In the genomic region with DNA sequence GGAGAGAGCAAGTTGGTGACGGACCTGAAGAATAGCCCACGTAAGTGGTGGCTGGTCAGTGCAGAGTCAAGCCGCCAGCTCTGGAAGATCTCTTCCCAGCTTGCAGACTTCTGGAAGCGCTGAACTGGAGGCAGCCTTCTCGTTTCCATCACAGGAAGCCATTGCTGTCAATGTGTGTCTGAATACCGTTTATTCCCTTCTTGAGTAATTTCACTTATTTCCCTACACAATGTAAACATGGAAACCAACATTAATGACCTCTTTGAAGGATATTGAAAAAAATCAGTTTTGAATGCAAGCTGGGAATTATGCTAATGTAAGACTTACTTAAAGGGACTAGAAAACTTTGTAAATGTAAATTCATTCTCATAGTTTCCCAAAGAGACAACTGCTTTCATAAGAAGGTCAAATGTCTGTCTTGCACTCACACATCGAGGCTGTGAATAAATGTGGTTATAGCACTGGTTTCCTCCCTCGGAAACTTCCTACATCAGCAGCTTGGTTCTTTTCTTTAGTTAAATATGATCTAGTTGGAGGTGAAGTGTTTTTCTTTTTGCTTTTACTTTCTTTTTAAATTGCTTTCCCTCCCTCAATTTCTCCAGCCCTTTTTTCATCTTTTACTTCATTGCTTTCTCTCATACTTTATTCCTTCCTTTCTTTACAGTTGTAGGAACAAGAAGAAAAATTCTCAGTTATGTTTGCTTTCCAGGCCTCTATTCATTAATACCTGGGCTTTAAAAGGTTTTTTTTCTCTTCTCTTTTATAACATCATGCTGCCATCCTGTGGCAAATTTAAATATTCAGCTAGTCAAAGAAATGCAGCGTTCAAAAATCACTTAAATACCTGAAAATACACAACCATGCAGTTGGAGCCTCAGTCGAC, we compare ENCODE assay signal across 7 cellular contexts.
DNase-seq lines count a peak whose midpoint lies in the region; ATAC-seq and TF ChIP-seq lines count a peak whose summit lies in the region.

No MANE protein-coding gene starts in this region.

- peak; percentile 67 for TF ChIP-seq CTCF in RWPE2 (IDR thresholded peaks at IDR 0.05; ENCODE audit: poor library complexity, severe bottlenecking)
- TF ChIP-seq CTCF in foreskin fibroblast (IDR thresholded peaks at IDR 0.05; ENCODE audit: low read depth, low read length) = peak; percentile 13
- TF ChIP-seq CTCF in uterus (IDR thresholded peaks at IDR 0.05) = peak in 3 of 4 experiments; percentile 11 to 33 (median 14)

- H3K27ac ChIP-seq in RWPE2 (ENCODE audit: poor library complexity, severe bottlenecking) = no peak overlapping the region
- no peak overlapping the region for H3K27ac ChIP-seq in uterus

- intact Hi-C loops in uterus (cut with DNase I; ENCODE audit: low total_unique reads) = no loop called here

- no peak for TF ChIP-seq POLR2A in uterus (IDR thresholded peaks at IDR 0.05)

- in situ Hi-C loops in G401 (cut with HindIII; ENCODE audit: low sequenced_read_pairs) = no loop called here

- DNase-seq in G401 (ENCODE audit: low spot score) (peak; percentile 11), RWPE2 (ENCODE audit: low spot score) (no peak), foreskin fibroblast (peak in 1 of 2 donors; percentile 42), uterus (no peak), SHP77 (lab: John Stamatoyannopoulos, UW) (no peak)

- ATAC-seq in GM21576 (IDR thresholded peaks at IDR 0.05; ENCODE audit: unreplicated experiment) (peak; percentile 41), RWPE2 (ENCODE audit: low read depth) (no peak), GM21528 (IDR thresholded peaks at IDR 0.05; ENCODE audit: low FRiP score, unreplicated experiment) (no peak)

- H3K36me3 ChIP-seq in RWPE2 (ENCODE audit: low read depth) (no peaks in the 10 kb centered on the region), uterus (no peaks in the 10 kb centered on the region)

- no peaks in the 10 kb centered on the region for H3K27me3 ChIP-seq in RWPE2 (ENCODE audit: insufficient read depth, poor library complexity, severe bottlenecking)
- H3K27me3 ChIP-seq in uterus = no peaks in the 10 kb centered on the region

- H3K9me3 ChIP-seq in RWPE2 (ENCODE audit: severe bottlenecking) = no peaks in the 10 kb centered on the region
- no peaks in the 10 kb centered on the region for H3K9me3 ChIP-seq in uterus

- H3K4me3 ChIP-seq in RWPE2 (ENCODE audit: severe bottlenecking) = no peak overlapping the region
- H3K4me3 ChIP-seq in foreskin fibroblast (ENCODE audit: low read depth in 1 of 2, low read length in 2 of 2) = no peak overlapping the region
- no peak overlapping the region for H3K4me3 ChIP-seq in uterus

- H3K4me1 ChIP-seq in RWPE2 (ENCODE audit: insufficient read depth, poor library complexity, severe bottlenecking) (no peaks in the 10 kb centered on the region), uterus (no peaks in the 10 kb centered on the region)

Comparison
In these comparisons a context has a peak if more than half of its experiments do, and no peak if none do; other contexts are left out.
1. CTCF ChIP-seq: peak in every context shown above with its lines; median percentile 67 in RWPE2; 14 in uterus; 13 in foreskin fibroblast.